In genomic region chr14:105144666-105145380, GRCh38 we compare ENCODE assay signal across 17 cellular contexts. TPM values are rescaled to one million over a fixed set of nuclear protein-coding genes. Genes with fewer than 3 reads are reported as not detected.
DNase-seq lines count a peak whose midpoint lies in the region; ATAC-seq and TF ChIP-seq lines count a peak whose summit lies in the region.
"Had no signal": no experiment of that assay in that cellular context is flagged by ENCODE, and none has a peak within 500 bp of the region (broad histone marks: within the 10 kb centered on the region; RNA-seq: fewer than 3 reads in every experiment).

No MANE protein-coding gene starts in this region.

- no peak for ATAC-seq in activated CD4-positive, alpha-beta T cell treated with anti-CD3 and anti-CD28 coated beads for 36 hours
- no peak for ATAC-seq in foreskin keratinocyte
- ATAC-seq in GM18873 (IDR thresholded peaks at IDR 0.05; ENCODE audit: low FRiP score, unreplicated experiment) = no peak

- H3K36me3 ChIP-seq in HEK293 (ENCODE audit: control insufficient read depth in 2 of 2, insufficient read depth in 1 of 2, low read length in 2 of 2) (peaks cover 0 to 81% of the 10 kb centered on the region in 2 experiments; a peak in 1 of 3 replicates), sigmoid colon (no peaks in the 10 kb centered on the region)

- no peak overlapping the region for H3K27ac ChIP-seq in HEK293 (ENCODE audit: extremely low read depth, low read depth, low read length)
- no peak overlapping the region for H3K27ac ChIP-seq in foreskin keratinocyte
- no peak overlapping the region for H3K27ac ChIP-seq in sigmoid colon
- H3K27ac ChIP-seq: 22Rv1, upper lobe of left lung had no signal

- TF ChIP-seq EP300 in sigmoid colon (IDR thresholded peaks at IDR 0.05) = no peak

- POLR2A ChIA-PET in activated CD4-positive, alpha-beta T cell treated with anti-CD3 and anti-CD28 coated beads for 36 hours (lab: Charles Lee) = no interaction called here
- POLR2A ChIA-PET in activated CD4-positive, alpha-beta T cell treated with anti-CD3 and anti-CD28 coated beads, Interleukin-2, amount 10 ng/mL, durations not matched to agents 7 days and 5 days (lab: Charles Lee) = no interaction called here
- POLR2A ChIA-PET in HEK293 (lab: Yijun Ruan, JAX) = no interaction called here

- CTCF ChIA-PET in activated CD4-positive, alpha-beta T cell treated with anti-CD3 and anti-CD28 coated beads for 36 hours (lab: Charles Lee) = no interaction called here
- CTCF ChIA-PET in activated CD4-positive, alpha-beta T cell treated with anti-CD3 and anti-CD28 coated beads, Interleukin-2, amount 10 ng/mL, durations not matched to agents 7 days and 5 days (lab: Charles Lee) = no interaction called here
- CTCF ChIA-PET in HEK293 (lab: Yijun Ruan, JAX) = interaction anchor here (0.5 kb wide), 1 partner anchor 186 kb away, joined by 4 read pairs; no protein-coding TSS in a partner anchor

- no peaks in the 10 kb centered on the region for H3K27me3 Mint-ChIP-seq in activated CD4-positive, alpha-beta T cell treated with anti-CD3 and anti-CD28 coated beads for 36 hours
- no peaks in the 10 kb centered on the region for H3K27me3 Mint-ChIP-seq in activated CD4-positive, alpha-beta T cell treated with anti-CD3 and anti-CD28 coated beads, Interleukin-2, amount 10 ng/mL, durations not matched to agents 7 days and 5 days
- H3K27me3 Mint-ChIP-seq: CD4-positive, CD25-positive, alpha-beta regulatory T cell; dendritic cell treated with granulocyte-macrophage colony-stimulating factor and Interleukin-4, amounts not matched to agents 40 ng/mL and 50 ng/mL, for 4 days had no signal

- no peaks in the 10 kb centered on the region for H3K4me1 Mint-ChIP-seq in activated CD4-positive, alpha-beta T cell treated with anti-CD3 and anti-CD28 coated beads for 36 hours
- no peaks in the 10 kb centered on the region for H3K4me1 Mint-ChIP-seq in activated CD4-positive, alpha-beta T cell treated with anti-CD3 and anti-CD28 coated beads, Interleukin-2, amount 10 ng/mL, durations not matched to agents 7 days and 5 days
- H3K4me1 Mint-ChIP-seq: CD4-positive, CD25-positive, alpha-beta regulatory T cell; mesothelial cell of epicardium had no signal

- peaks cover 7% of the 10 kb centered on the region for H3K9me3 Mint-ChIP-seq in activated CD4-positive, alpha-beta T cell treated with anti-CD3 and anti-CD28 coated beads for 36 hours (ENCODE audit: low read depth)
- H3K9me3 Mint-ChIP-seq in activated CD4-positive, alpha-beta T cell treated with anti-CD3 and anti-CD28 coated beads, Interleukin-2, amount 10 ng/mL, durations not matched to agents 7 days and 5 days = peaks cover 12% of the 10 kb centered on the region

- H3K4me3 Mint-ChIP-seq in activated CD4-positive, alpha-beta T cell treated with anti-CD3 and anti-CD28 coated beads for 36 hours = no peak overlapping the region
- no peak overlapping the region for H3K4me3 Mint-ChIP-seq in activated CD4-positive, alpha-beta T cell treated with anti-CD3 and anti-CD28 coated beads, Interleukin-2, amount 10 ng/mL, durations not matched to agents 7 days and 5 days
- H3K4me3 Mint-ChIP-seq: CD4-positive, CD25-positive, alpha-beta regulatory T cell; dendritic cell treated with granulocyte-macrophage colony-stimulating factor and Interleukin-4, amounts not matched to agents 40 ng/mL and 50 ng/mL, for 4 days; mesothelial cell of epicardium had no signal

- H3K9me3 ChIP-seq in HEK293 (ENCODE audit: control insufficient read depth, insufficient read depth, low read depth, low read length) (no peaks in the 10 kb centered on the region), sigmoid colon (peaks cover 0 to 8% (median 4%) of the 10 kb centered on the region in 4 donors)

- DNase-seq in activated CD4-positive, alpha-beta T cell treated with anti-CD3 and anti-CD28 coated beads for 36 hours = peak; percentile 3
- DNase-seq in activated CD4-positive, alpha-beta T cell treated with anti-CD3 and anti-CD28 coated beads, Interleukin-2, amount 10 ng/mL, durations not matched to agents 7 days and 5 days = no peak
- DNase-seq in foreskin keratinocyte (no peak), sigmoid colon (peak; percentile 61), DMS153 (lab: John Stamatoyannopoulos, UW) (no peak), D341Med (ENCODE audit: low spot score) (no peak)
- DNase-seq: activated naive CD4-positive, alpha-beta T cell; CD4-positive, CD25-positive, alpha-beta regulatory T cell; NCI-H1417; nucleus accumbens; RPMI8226 had no signal

- intact Hi-C loops in activated CD4-positive, alpha-beta T cell treated with anti-CD3 and anti-CD28 coated beads for 36 hours (cut with DNase I, micrococcal nuclease) = no loop called here
- intact Hi-C loops in sigmoid colon (cut with DNase I) = no loop called here

- H3K4me1 ChIP-seq in HEK293 (ENCODE audit: control insufficient read depth, insufficient read depth, low read length) (no peaks in the 10 kb centered on the region), foreskin keratinocyte (no peaks in the 10 kb centered on the region), sigmoid colon (no peaks in the 10 kb centered on the region)
- H3K4me1 ChIP-seq: upper lobe of left lung had no signal

- H3K27ac Mint-ChIP-seq in activated CD4-positive, alpha-beta T cell treated with anti-CD3 and anti-CD28 coated beads for 36 hours = no peak overlapping the region
- H3K27ac Mint-ChIP-seq in activated CD4-positive, alpha-beta T cell treated with anti-CD3 and anti-CD28 coated beads, Interleukin-2, amount 10 ng/mL, durations not matched to agents 7 days and 5 days = no peak overlapping the region
- H3K27ac Mint-ChIP-seq: dendritic cell treated with granulocyte-macrophage colony-stimulating factor and Interleukin-4, amounts not matched to agents 40 ng/mL and 50 ng/mL, for 4 days; mesothelial cell of epicardium had no signal

- no peak overlapping the region for H3K4me3 ChIP-seq in HEK293 (ENCODE audit: low read depth, low read length)
- H3K4me3 ChIP-seq in sigmoid colon = no peak overlapping the region
- H3K4me3 ChIP-seq: upper lobe of left lung had no signal

- TF ChIP-seq CTCF in HEK293 (tag by site-specific recombination; IDR thresholded peaks at IDR 0.05) = 0 out of 2 replicates have a peak, but pooled peaks have one; percentile 9
- peak; percentile 24 for TF ChIP-seq CTCF in foreskin keratinocyte (conservative IDR thresholded peaks at IDR 0.05)
- no peak for TF ChIP-seq CTCF in sigmoid colon (IDR thresholded peaks at IDR 0.05)

- H3K36me3 Mint-ChIP-seq in activated CD4-positive, alpha-beta T cell treated with anti-CD3 and anti-CD28 coated beads for 36 hours (ENCODE audit: low read depth) = no peaks in the 10 kb centered on the region
- no peaks in the 10 kb centered on the region for H3K36me3 Mint-ChIP-seq in activated CD4-positive, alpha-beta T cell treated with anti-CD3 and anti-CD28 coated beads, Interleukin-2, amount 10 ng/mL, durations not matched to agents 7 days and 5 days (ENCODE audit: low read depth)
- H3K36me3 Mint-ChIP-seq: CD4-positive, CD25-positive, alpha-beta regulatory T cell had no signal

- H3K27me3 ChIP-seq in foreskin keratinocyte (no peaks in the 10 kb centered on the region), sigmoid colon (no peaks in the 10 kb centered on the region)
- H3K27me3 ChIP-seq: upper lobe of left lung had no signal

- WGBS in sigmoid colon, 2 donors = 89 to 92% methylated on average over 32 of the region's 32 CpGs

- TF ChIP-seq POLR2A in sigmoid colon (IDR thresholded peaks at IDR 0.05) = no peak

TF ChIP-seq in HEK293, 187 proteins besides CTCF, POLR2A, EP300 and RAD21:
- peak; percentile 19; the same call in 1 of the 2 replicates for TF ChIP-seq HIC1 (tag by site-specific recombination; IDR thresholded peaks at IDR 0.05)
- TF ChIP-seq SP2 (tag by site-specific recombination; IDR thresholded peaks at IDR 0.05) = 0 out of 2 replicates have a peak, but pooled peaks have one; percentile 16
- peak; percentile 24; the same call in 1 of the 2 replicates for TF ChIP-seq ZFHX2 (tag by site-specific recombination; conservative IDR thresholded peaks at IDR 0.05)
- TF ChIP-seq ZNF610 (tag by site-specific recombination; IDR thresholded peaks at IDR 0.05; ENCODE audit: borderline replicate concordance) = no peak
- TF ChIP-seq KLF8 (tag by site-specific recombination; IDR thresholded peaks at IDR 0.05) = peak; percentile 21; the same call in 1 of the 2 replicates
- no peak for TF ChIP-seq ZNF837 (tag by site-specific recombination; IDR thresholded peaks at IDR 0.05)

RNA-seq across cellular contexts. Expression of gene JAG2, which starts 23.8 kb away (rescaled TPM):
- total RNA-seq in activated CD4-positive, alpha-beta T cell treated with anti-CD3 and anti-CD28 coated beads for 36 hours = 1 to 10 TPM; 3.2 to 3.6 TPM
- total RNA-seq in activated CD4-positive, alpha-beta T cell treated with anti-CD3 and anti-CD28 coated beads, Interleukin-2, amount 10 ng/mL, durations not matched to agents 7 days and 5 days = 1 to 10 TPM; 1.5 TPM
- 27.4 and 45.2 TPM in 2 replicates for total RNA-seq in foreskin keratinocyte
- polyA plus RNA-seq in foreskin keratinocyte = 23.0 and 30.8 TPM in 2 replicates
- 1 to 10 TPM; 1.8 to 4.2 (median 3.5) TPM for total RNA-seq in sigmoid colon
- polyA plus RNA-seq in sigmoid colon = 10 to 100 TPM in 1 of 3 donors, 1 to 10 TPM in 1, under 1 TPM in 1; 0.60 to 12.3 (median 2.1) TPM

RNA-seq across cellular contexts. Expression of gene NUDT14, which starts 36.3 kb away (rescaled TPM):
- 10 to 100 TPM; 12.3 to 13.5 TPM for total RNA-seq in activated CD4-positive, alpha-beta T cell treated with anti-CD3 and anti-CD28 coated beads for 36 hours
- 10 to 100 TPM; 18.3 to 21.4 TPM for total RNA-seq in activated CD4-positive, alpha-beta T cell treated with anti-CD3 and anti-CD28 coated beads, Interleukin-2, amount 10 ng/mL, durations not matched to agents 7 days and 5 days
- total RNA-seq in foreskin keratinocyte (30.3 and 31.8 TPM in 2 replicates), sigmoid colon (10 to 100 TPM in 1 of 4 donors, 1 to 10 TPM in 3; 4.1 to 10.5 (median 6.1) TPM)
- polyA plus RNA-seq in foreskin keratinocyte (43.7 and 44.3 TPM in 2 replicates), sigmoid colon (10 to 100 TPM; 24.3 to 47.4 (median 32.4) TPM)

Comparison
In these comparisons a context has a peak if more than half of its experiments do, and no peak if none do; other contexts are left out.
1. DNase-seq: peak in activated CD4-positive, alpha-beta T cell treated with anti-CD3 and anti-CD28 coated beads for 36 hours (single experiment) and sigmoid colon (single experiment); none in activated CD4-positive, alpha-beta T cell treated with anti-CD3 and anti-CD28 coated beads, Interleukin-2, amount 10 ng/mL, durations not matched to agents 7 days and 5 days (single experiment), foreskin keratinocyte (0 of 2), DMS153 (single experiment) and D341Med (single experiment).
2. CTCF ChIP-seq: peak in HEK293 (single experiment) and foreskin keratinocyte (single experiment); none in sigmoid colon (0 of 4).